9 cellular contexts compared by ENCODE assay signal in genomic region chr1:22141948-22142314, GRCh38. TPM values are rescaled to one million over a fixed set of nuclear protein-coding genes. Genes with fewer than 3 reads are reported as not detected.
DNase-seq lines count a peak whose midpoint lies in the region; ATAC-seq, FAIRE-seq and TF ChIP-seq lines count a peak whose summit lies in the region.
"Had no signal": no experiment of that assay in that cellular context is flagged by ENCODE, and none has a peak within 500 bp of the region (broad histone marks: within the 10 kb centered on the region; RNA-seq: fewer than 3 reads in every experiment).

No MANE protein-coding gene starts in this region.

- H3K9me3 ChIP-seq in GM12878 (replicated peaks; ENCODE audit: control insufficient read depth, insufficient read depth, low read length) = no peaks in the 10 kb centered on the region
- no peaks in the 10 kb centered on the region for H3K9me3 ChIP-seq in right lobe of liver
- H3K9me3 ChIP-seq in subcutaneous abdominal adipose tissue (ENCODE audit: control insufficient read depth in 5 of 5, low read length in 5 of 5) = no peaks in the 10 kb centered on the region

- BruUV-seq in GM12878 (replicated peaks; lab: Mats Ljungman, UMichigan) = no TSS peak

- in situ Hi-C loops in GM12878 (cut with MboI) = no loop called here

- CTCF ChIA-PET in GM12878 (lab: Yijun Ruan, JAX) = interaction anchor here (1.0 to 5.5 kb wide), 2 partner anchors 135 to 274 kb away, joined by 3 to 28 read pairs; no protein-coding TSS in a partner anchor

- RAD21 ChIA-PET in GM12878 (lab: Charles Lee; ENCODE audit: unreplicated experiment) = interaction anchor here (1.1 kb wide), 1 partner anchor 274 kb away, joined by 3 read pairs; no protein-coding TSS in a partner anchor

- WGBS in GM12878 (ENCODE audit: insufficient coverage, insufficient replicate concordance, low lambda C conversion rate, missing lambda C conversion rate) = 28% methylated on average over 19 of the region's 19 CpGs
- 0% methylated on average over 8 of the region's 19 CpGs for WGBS in right lobe of liver (ENCODE audit: insufficient coverage, low coverage, low lambda C conversion rate, missing lambda C conversion rate)

- POLR2A ChIA-PET in GM12878 (lab: Charles Lee) = no interaction called here

- H4K20me1 ChIP-seq in GM12878 (ENCODE audit: control insufficient read depth, insufficient read depth) = no peaks in the 10 kb centered on the region

- H3K4me3 ChIP-seq in GM12878 (no peak overlapping the region), right lobe of liver (peak overlapping the region in 2 of 3 donors; percentile 23 to 29), subcutaneous abdominal adipose tissue (ENCODE audit: low read depth in 1 of 5, low read length in 5 of 5) (peak overlapping the region; percentile 32 to 67 (median 45))

- H3K4me2 ChIP-seq in GM12878 (ENCODE audit: control insufficient read depth, insufficient read depth) = peak overlapping the region; percentile 50; the same call in 1 of the 2 replicates

- TF ChIP-seq RAD21 in GM12878 (IDR thresholded peaks at IDR 0.05; ENCODE audit: insufficient read depth, low read depth, low read length) = no peak

- H3K79me2 ChIP-seq in GM12878 (ENCODE audit: control insufficient read depth, insufficient read depth, low read length) = no peaks in the 10 kb centered on the region

- no peak for TF ChIP-seq CTCF in GM12878 (IDR thresholded peaks at IDR 0.05 in 2 of 3, conservative IDR thresholded peaks at IDR 0.05 in 1 of 3; ENCODE audit: control insufficient read depth in 2 of 3, extremely low read depth in 1 of 3, insufficient read depth in 1 of 3, low read depth in 3 of 3, low read length in 3 of 3)
- TF ChIP-seq CTCF in right lobe of liver (IDR thresholded peaks at IDR 0.05) = no peak

- no peak for TF ChIP-seq POLR2A in GM12878 (IDR thresholded peaks at IDR 0.05; ENCODE audit: low read depth, low read length)
- TF ChIP-seq POLR2A in right lobe of liver (IDR thresholded peaks at IDR 0.05) = no peak

- no peak overlapping the region for H3K27ac ChIP-seq in GM12878 (ENCODE audit: control insufficient read depth, insufficient read depth)
- H3K27ac ChIP-seq in right lobe of liver = no peak overlapping the region
- H3K27ac ChIP-seq in subcutaneous abdominal adipose tissue (ENCODE audit: low read depth, low read length) = no peak overlapping the region

- H3K27me3 ChIP-seq in GM12878 (replicated peaks in 1 of 2; ENCODE audit: control insufficient read depth in 2 of 2, insufficient read depth in 2 of 2, low read length in 1 of 2) = peaks cover 8 to 18% of the 10 kb centered on the region in 2 experiments
- peaks cover 0 to 16% of the 10 kb centered on the region in 2 donors for H3K27me3 ChIP-seq in right lobe of liver
- H3K27me3 ChIP-seq in subcutaneous abdominal adipose tissue (ENCODE audit: control insufficient read depth in 5 of 5, insufficient read depth in 4 of 5, low read length in 5 of 5) = peaks cover 20 to 58% (median 52%) of the 10 kb centered on the region in 5 donors

- FAIRE-seq in GM12878 (lab: Jason Lieb, UNC) = no peak

- no peak for TF ChIP-seq EP300 in GM12878 (IDR thresholded peaks at IDR 0.05; ENCODE audit: borderline replicate concordance in 1 of 2, control insufficient read depth in 1 of 2, low read depth in 2 of 2, low read length in 2 of 2)

- H3K9ac ChIP-seq in GM12878 (ENCODE audit: control insufficient read depth, insufficient read depth, low read length) = no peak overlapping the region
- H3K9ac ChIP-seq in subcutaneous abdominal adipose tissue (ENCODE audit: low read length in 5 of 5) = no peak overlapping the region

- intact Hi-C loops in GM12878 (cut with micrococcal nuclease; ENCODE audit: unreplicated experiment) = no loop called here
- intact Hi-C loops in right lobe of liver (cut with DNase I) = no loop called here

- ATAC-seq in GM12878 (no peak), right lobe of liver (peak in 1 of 4 donors; percentile 10)

- H3K36me3 ChIP-seq in GM12878 (ENCODE audit: control insufficient read depth in 2 of 2, insufficient read depth in 2 of 2, low read length in 1 of 2) (no peaks in the 10 kb centered on the region), right lobe of liver (no peaks in the 10 kb centered on the region), subcutaneous abdominal adipose tissue (ENCODE audit: control insufficient read depth in 5 of 5, insufficient read depth in 5 of 5, low read length in 5 of 5) (no peaks in the 10 kb centered on the region)

- H3K4me1 ChIP-seq in GM12878 (ENCODE audit: control insufficient read depth, insufficient read depth, low read length) (no peaks in the 10 kb centered on the region), right lobe of liver (peaks cover 0 to 12% (median under 1%) of the 10 kb centered on the region in 4 donors), subcutaneous abdominal adipose tissue (ENCODE audit: control insufficient read depth in 5 of 5, insufficient read depth in 5 of 5, low read length in 5 of 5) (peaks cover 0 to 15% (median 14%) of the 10 kb centered on the region in 5 donors)

- no peak overlapping the region for H2AFZ ChIP-seq in GM12878 (ENCODE audit: control insufficient read depth, low read depth, low read length)

- peak; percentile 48 for DNase-seq in NCI-H82 (lab: John Stamatoyannopoulos, UW)
- no peak for DNase-seq in NCI-H82 treated with DMSO at 0.1 percent for 48 hours (lab: John Stamatoyannopoulos, UW; ENCODE audit: unreplicated experiment)
- no peak for DNase-seq in GM12878 (ENCODE audit: low read depth, low spot score)
- no peak for DNase-seq in right lobe of liver
- no peak for DNase-seq in DMS79 treated with DMSO at 0.1 percent for 48 hours (lab: John Stamatoyannopoulos, UW)
- DNase-seq in CD1c-positive myeloid dendritic cell (ENCODE audit: extremely low spot score) = no peak
- no peak for DNase-seq in HT-29 (ENCODE audit: low spot score)
- DNase-seq: NCI-H1105 had no signal

- SMC1A ChIA-PET in GM12878 (lab: Charles Lee; ENCODE audit: uncharacterized antibody, unreplicated experiment) = interaction anchor here (1.1 to 1.5 kb wide), 2 partner anchors 24 to 269 kb away, joined by 3 to 4 read pairs; no protein-coding TSS in a partner anchor

TF ChIP-seq in GM12878, 131 proteins besides CTCF, POLR2A, EP300 and RAD21 (continues in another document):
- TF ChIP-seq HDAC6 (IDR thresholded peaks at IDR 0.05; ENCODE audit: unreplicated experiment) (no peak), USF1 (IDR thresholded peaks at IDR 0.05; ENCODE audit: borderline replicate concordance, extremely low read length, insufficient read depth, low read depth, low read length) (no peak), SUPT20H (IDR thresholded peaks at IDR 0.05; ENCODE audit: borderline replicate concordance, control insufficient read depth, low read depth, low read length) (no peak), SIX5 (IDR thresholded peaks at IDR 0.05; ENCODE audit: low read depth, low read length, severe bottlenecking) (no peak), ESRRA (IDR thresholded peaks at IDR 0.05; ENCODE audit: low read length) (no peak), RAD51 (IDR thresholded peaks at IDR 0.05) (no peak)

RNA-seq across cellular contexts. Expression of gene WNT4, which starts 1.0 kb away (rescaled TPM):
- 0.20 and 0.21 TPM in 2 replicates for total RNA-seq in GM12878 (2013; cell fraction: nucleolus; rRNA removed)
- total RNA-seq in GM12878 (2014; rRNA removed) (under 0.01 TPM in 1 of 2 replicates, not detected in the other), GM12878 (2014; rRNA removed; fragmentation: Illumina TruSeq; extraction: Trizol) (not detected in 2 replicates), GM12878 (2021) (not detected in 2 replicates), right lobe of liver (under 1 TPM in 4 of 6 experiments, not detected in 2; 0.06 to 0.46 (median 0.21) TPM)
- polyA plus RNA-seq in GM12878 (2011; ENCODE audit: low read depth) = 0.09 TPM
- polyA plus RNA-seq in GM12878 (2011; rRNA removed) (0.01 TPM in 1 of 2 replicates, not detected in the other), GM12878 (2014; fragmentation: Illumina TruSeq; extraction: Trizol) (not detected in 2 replicates), GM12878 (2014; fragmentation: Nextera tagmentation; extraction: Ambion mirVana) (not detected), GM12878 (2014; rRNA removed) (0.27 TPM in 1 of 2 replicates, not detected in the other), GM12878 (2016; fragmentation: Nextera tagmentation; extraction: Ambion mirVana) (not detected)
- 0.03 TPM in 1 of 2 replicates, not detected in the other for polyA plus RNA-seq in GM12878 (2011; cell fraction: cytosol; rRNA removed)
- not detected in 2 replicates for polyA plus RNA-seq in GM12878 (2011; cell fraction: nucleus; rRNA removed)
- polyA plus RNA-seq in GM12878 (2012) = 0.15 and 0.25 TPM in 2 replicates
- polyA minus RNA-seq in GM12878 (2011; rRNA and poly(A)+ RNA removed) = 0.05 TPM in 1 of 2 replicates, not detected in the other
- not detected in 2 replicates for polyA minus RNA-seq in GM12878 (2011; cell fraction: cytosol; rRNA and poly(A)+ RNA removed)
- polyA minus RNA-seq in GM12878 (2011; cell fraction: nucleus; rRNA and poly(A)+ RNA removed) = not detected in 2 replicates
- total RNA-seq in HT-29 (2014; rRNA removed; shearing (Covaris generic)) = 0.39 and 0.53 TPM in 2 replicates
